24 cellular contexts compared by ENCODE assay signal in the genomic region with DNA sequence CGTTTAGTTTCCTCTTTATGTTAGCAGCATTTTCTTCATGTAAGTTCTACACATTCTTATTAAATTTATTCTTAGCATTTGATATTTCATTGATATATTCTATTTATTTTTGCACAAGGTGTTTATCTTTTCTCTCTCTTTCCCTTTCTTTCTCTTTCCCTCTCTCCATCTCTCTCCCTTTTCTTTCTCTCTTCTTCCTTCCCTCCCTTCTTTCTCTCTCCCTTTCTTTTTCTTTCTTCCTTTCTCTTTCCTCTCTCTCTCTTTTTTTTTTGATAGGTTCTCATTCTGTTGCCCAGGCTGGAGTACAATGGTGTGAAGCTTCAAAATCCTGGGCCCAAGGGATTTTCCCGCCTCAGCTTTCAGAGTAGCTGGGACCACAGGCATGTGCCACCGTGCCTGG.
"Had no signal": no experiment of that assay in that cellular context is flagged by ENCODE, and none has a peak within 500 bp of the region (broad histone marks: within the 10 kb centered on the region; RNA-seq: fewer than 3 reads in every experiment).

No MANE protein-coding gene starts in this region.

- H3K27ac ChIP-seq: coronary artery, dorsolateral prefrontal cortex, esophagus muscularis mucosa, foreskin keratinocyte, heart right ventricle, left lung, lower lobe of right lung had no signal

- ATAC-seq: foreskin keratinocyte, heart right ventricle, left cardiac atrium, left lung, left ventricle myocardium superior, lower lobe of right lung, mucosa of descending colon had no signal

- H3K27me3 ChIP-seq: dorsolateral prefrontal cortex, esophagus muscularis mucosa, foreskin keratinocyte, left lung had no signal

- H3K9me3 ChIP-seq: esophagus muscularis mucosa, heart right ventricle, left lung, lower lobe of right lung, mucosa of descending colon had no signal

- H3K27ac Mint-ChIP-seq: mesothelial cell of epicardium had no signal

- DNase-seq: dermis blood vessel endothelial cell; dorsolateral prefrontal cortex; effector CD4-positive, alpha-beta T cell; effector memory CD4-positive, alpha-beta T cell; foreskin keratinocyte; glutamatergic neuron; head of caudate nucleus; heart right ventricle; hippocampal formation; left cardiac atrium; left lung; left ventricle myocardium superior; lower lobe of right lung; mesenchymal stem cell; mucosa of descending colon; naive B cell had no signal

- H3K4me3 ChIP-seq: coronary artery, dorsolateral prefrontal cortex, esophagus muscularis mucosa, heart right ventricle, left lung, lower lobe of right lung, mucosa of descending colon had no signal

- H3K4me1 Mint-ChIP-seq: mesothelial cell of epicardium, naive B cell had no signal

- FAIRE-seq: colon, endothelial cell of umbilical vein, frontal cortex, islet of Langerhans, keratinocyte had no signal

- H3K36me3 Mint-ChIP-seq: mesothelial cell of epicardium, naive B cell had no signal

- H3K4me1 ChIP-seq: esophagus muscularis mucosa, foreskin keratinocyte, heart right ventricle, left lung, lower lobe of right lung had no signal

- H3K4me3 Mint-ChIP-seq: mesothelial cell of epicardium, naive B cell had no signal

- H3K36me3 ChIP-seq: esophagus muscularis mucosa, heart right ventricle, left lung, lower lobe of right lung had no signal
